8 cellular contexts compared by ENCODE assay signal in genomic region chr10:47384148-47384921, GRCh38. TPM values are rescaled to one million over a fixed set of nuclear protein-coding genes. Genes with fewer than 3 reads are reported as not detected.
DNase-seq lines count a peak whose midpoint lies in the region; ATAC-seq, FAIRE-seq and TF ChIP-seq lines count a peak whose summit lies in the region.

Gene ZNF488 (minus strand): TSS chr10:47384293. CDS start chr10:47368829, 15,464 bp downstream.

- peak within 1 kb of the TSS; percentile 42 for H3K27ac Mint-ChIP-seq in T-helper 2 cell treated with Interferon-gamma antibody and Interleukin-4, amounts not matched to agents 5 μg/mL and 100 μg/mL, for 36 hours
- peak within 1 kb of the TSS; percentile 56 for H3K27ac Mint-ChIP-seq in astrocyte (ENCODE audit: unreplicated experiment)

- peak within 1 kb of the TSS; percentile 53 for H3K4me3 ChIP-seq in GM12865 (ENCODE audit: low read depth, low read length)
- peak within 1 kb of the TSS; percentile 70 for H3K4me3 ChIP-seq in astrocyte (ENCODE audit: insufficient read depth, low read depth, low read length)
- H3K4me3 ChIP-seq in rectal smooth muscle tissue (ENCODE audit: low read length) = peak within 1 kb of the TSS; percentile 71

- peaks cover 14% of the 10 kb centered on the region for H3K9me3 Mint-ChIP-seq in T-helper 2 cell treated with Interferon-gamma antibody and Interleukin-4, amounts not matched to agents 5 μg/mL and 100 μg/mL, for 36 hours
- H3K9me3 Mint-ChIP-seq in astrocyte (ENCODE audit: unreplicated experiment) = peaks cover 12% of the 10 kb centered on the region

- H3K4me1 Mint-ChIP-seq in T-helper 2 cell treated with Interferon-gamma antibody and Interleukin-4, amounts not matched to agents 5 μg/mL and 100 μg/mL, for 36 hours (ENCODE audit: low read depth) = peaks cover 25% of the 10 kb centered on the region
- H3K4me1 Mint-ChIP-seq in astrocyte (ENCODE audit: low read depth, unreplicated experiment) = peaks cover 3% of the 10 kb centered on the region

- H3K27me3 ChIP-seq in astrocyte (ENCODE audit: insufficient read depth, low read length) (peaks cover 15% of the 10 kb centered on the region), rectal smooth muscle tissue (ENCODE audit: control insufficient read depth, insufficient read depth, low read length) (no peaks in the 10 kb centered on the region)

- H3K4me2 ChIP-seq in astrocyte (ENCODE audit: low read length) = peak within 1 kb of the TSS; percentile 96

- H3K36me3 ChIP-seq in astrocyte (ENCODE audit: insufficient read depth, low read length) = no peaks in the 10 kb centered on the region
- H3K36me3 ChIP-seq in rectal smooth muscle tissue (ENCODE audit: control insufficient read depth, insufficient read depth, low read length) = no peaks in the 10 kb centered on the region

- H3K27me3 Mint-ChIP-seq in T-helper 2 cell treated with Interferon-gamma antibody and Interleukin-4, amounts not matched to agents 5 μg/mL and 100 μg/mL, for 36 hours (ENCODE audit: low read depth) = peaks cover 45% of the 10 kb centered on the region
- H3K27me3 Mint-ChIP-seq in astrocyte (ENCODE audit: low read depth, unreplicated experiment) = peaks cover 30% of the 10 kb centered on the region

- H3K79me2 ChIP-seq in astrocyte (ENCODE audit: insufficient read depth, low read length) = no peaks in the 10 kb centered on the region

- H3K9me3 ChIP-seq in astrocyte (ENCODE audit: insufficient read depth, low read depth, low read length) = no peaks in the 10 kb centered on the region

- peak within 1 kb of the TSS; percentile 91 for H2AFZ ChIP-seq in astrocyte (ENCODE audit: low read depth, low read length)

- no peaks in the 10 kb centered on the region for H4K20me1 ChIP-seq in astrocyte (ENCODE audit: insufficient read depth, low read length)

- peak; percentile 63 for DNase-seq in GM12865 (ENCODE audit: low read depth)
- peak; percentile 64 for DNase-seq in NCI-H128 (lab: John Stamatoyannopoulos, UW; ENCODE audit: unreplicated experiment)
- DNase-seq in T-helper 2 cell treated with Interferon-gamma antibody and Interleukin-4, amounts not matched to agents 5 μg/mL and 100 μg/mL, for 36 hours (ENCODE audit: low spot score) = peak; percentile 82
- peak; percentile 38 for DNase-seq in astrocyte (ENCODE audit: low read depth)
- DNase-seq in hepatic stellate cell (ENCODE audit: low spot score) = peak; percentile 93
- peak; percentile 99 for DNase-seq in urothelium cell line (ENCODE audit: low spot score)

- TF ChIP-seq CTCF in GM12865 (IDR thresholded peaks at IDR 0.05; ENCODE audit: insufficient read depth, low read depth, low read length, missing control alignments) (no peak), astrocyte (IDR thresholded peaks at IDR 0.05; ENCODE audit: insufficient read depth, low read depth, low read length) (no peak)

- peak within 1 kb of the TSS; percentile 87 for H3K4me3 Mint-ChIP-seq in T-helper 2 cell treated with Interferon-gamma antibody and Interleukin-4, amounts not matched to agents 5 μg/mL and 100 μg/mL, for 36 hours
- H3K4me3 Mint-ChIP-seq in astrocyte (ENCODE audit: unreplicated experiment) = peak within 1 kb of the TSS; percentile 92

- FAIRE-seq in astrocyte (lab: Jason Lieb, UNC) (no peak), urothelium cell line (lab: Jason Lieb, UNC) (no peak)

- H3K9ac ChIP-seq in astrocyte (ENCODE audit: low read length) (peak within 1 kb of the TSS; percentile 82), rectal smooth muscle tissue (ENCODE audit: low read length) (no peak within 1 kb of the TSS)

- peaks cover 8% of the 10 kb centered on the region for H3K36me3 Mint-ChIP-seq in T-helper 2 cell treated with Interferon-gamma antibody and Interleukin-4, amounts not matched to agents 5 μg/mL and 100 μg/mL, for 36 hours (ENCODE audit: low read depth)
- H3K36me3 Mint-ChIP-seq in astrocyte (ENCODE audit: low read depth, unreplicated experiment) = peaks cover 5% of the 10 kb centered on the region

- ATAC-seq in HG02759 (IDR thresholded peaks at IDR 0.05; ENCODE audit: unreplicated experiment) = peak; percentile 98

- H3K27ac ChIP-seq in astrocyte (ENCODE audit: low read depth, low read length) (peak within 1 kb of the TSS; percentile 69), rectal smooth muscle tissue (ENCODE audit: low read depth, low read length) (peak within 1 kb of the TSS; percentile 54)

- H3K4me1 ChIP-seq in astrocyte (ENCODE audit: insufficient read depth, low read length) = peaks cover 2% of the 10 kb centered on the region
- no peaks in the 10 kb centered on the region for H3K4me1 ChIP-seq in rectal smooth muscle tissue (ENCODE audit: control insufficient read depth, insufficient read depth, low read length)

RNA-seq across cellular contexts. Expression of gene ZNF488, which starts in this region (rescaled TPM):
- total RNA-seq in astrocyte = 0.94 and 1.4 TPM in 2 replicates

Comparison
In these comparisons a context has a peak if more than half of its experiments do, and no peak if none do; other contexts are left out.
1. Peak in every context shown above with its lines: DNase-seq, ATAC-seq, H3K4me3 ChIP-seq and H3K27ac ChIP-seq.
2. DNase-seq: peak in every context shown above with its lines; median percentile 99 in urothelium cell line; 93 in hepatic stellate cell; 82 in T-helper 2 cell treated with Interferon-gamma antibody and Interleukin-4, amounts not matched to agents 5 μg/mL and 100 μg/mL, for 36 hours; 64 in NCI-H128; 63 in GM12865; 38 in astrocyte.